8 cellular contexts compared by ENCODE assay signal in the genomic region with DNA sequence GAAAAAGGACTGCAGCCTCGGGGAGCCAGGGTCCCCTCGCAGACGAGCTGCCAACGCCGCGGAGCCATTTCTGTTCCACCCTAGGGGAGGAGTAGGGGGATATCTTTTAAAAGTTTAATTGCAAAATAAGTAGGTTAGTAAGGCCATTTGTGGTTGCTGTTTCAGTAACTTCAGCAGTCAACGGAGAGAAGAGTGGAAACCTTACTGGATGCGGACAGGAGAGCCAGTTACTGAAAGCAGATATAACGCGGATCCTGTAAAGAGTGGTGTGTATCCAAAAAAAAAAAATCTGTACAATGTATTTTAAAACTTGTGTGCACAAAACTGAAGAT. TPM values are rescaled to one million over a fixed set of nuclear protein-coding genes. Genes with fewer than 3 reads are reported as not detected.
DNase-seq lines count a peak whose midpoint lies in the region; ATAC-seq and TF ChIP-seq lines count a peak whose summit lies in the region.

No MANE protein-coding gene starts in this region.

- TF ChIP-seq POLR2A in adrenal gland (IDR thresholded peaks at IDR 0.05) (no peak), right lobe of liver (IDR thresholded peaks at IDR 0.05) (no peak)

- H3K4me3 Mint-ChIP-seq in activated naive CD4-positive, alpha-beta T cell treated with anti-CD3 and anti-CD28 coated beads, Interleukin-2, amount 10 ng/mL, durations not matched to agents 7 days and 5 days: peak overlapping the region; percentile 100

- no peak for DNase-seq in activated naive CD4-positive, alpha-beta T cell treated with anti-CD3 and anti-CD28 coated beads, Interleukin-2, amount 10 ng/mL, durations not matched to agents 7 days and 5 days
- DNase-seq in activated naive CD4-positive, alpha-beta T cell treated with Interleukin-2 at 50 U/mL for 16 hours: no peak
- DNase-seq in adrenal gland: no peak
- no peak for DNase-seq in right lobe of liver
- no peak for DNase-seq in upper lobe of right lung
- DNase-seq in HuH-7 (ENCODE audit: low spot score): no peak
- no peak for DNase-seq in stimulated activated CD4-positive, alpha-beta T cell treated with anti-CD3 and anti-CD28 coated beads, Interleukin-12 subunit alpha, Interleukin-12 subunit beta, amount 100 ng/mL, for 4 hours

- peaks cover 23% of the 10 kb centered on the region for H3K4me1 Mint-ChIP-seq in activated naive CD4-positive, alpha-beta T cell treated with anti-CD3 and anti-CD28 coated beads, Interleukin-2, amount 10 ng/mL, durations not matched to agents 7 days and 5 days

- peak in 2 of 6 experiments; percentile 10 for TF ChIP-seq CTCF in adrenal gland (IDR thresholded peaks at IDR 0.05)
- TF ChIP-seq CTCF in right lobe of liver (IDR thresholded peaks at IDR 0.05): no peak
- TF ChIP-seq CTCF in upper lobe of right lung (IDR thresholded peaks at IDR 0.05): no peak

- no peaks in the 10 kb centered on the region for H3K9me3 ChIP-seq in adrenal gland (replicated peaks in 1 of 3)
- H3K9me3 ChIP-seq in right lobe of liver: no peaks in the 10 kb centered on the region
- no peaks in the 10 kb centered on the region for H3K9me3 ChIP-seq in upper lobe of right lung

- CTCF ChIA-PET in activated naive CD4-positive, alpha-beta T cell treated with anti-CD3 and anti-CD28 coated beads, Interleukin-2, amount 10 ng/mL, durations not matched to agents 7 days and 5 days (lab: Charles Lee): interaction anchor here (0.6 to 3.4 kb wide), 8 partner anchors 46 to 423 kb away, joined by 3 to 29 read pairs (median 6); no protein-coding TSS in a partner anchor

- H3K36me3 Mint-ChIP-seq in activated naive CD4-positive, alpha-beta T cell treated with anti-CD3 and anti-CD28 coated beads, Interleukin-2, amount 10 ng/mL, durations not matched to agents 7 days and 5 days: peaks cover 68% of the 10 kb centered on the region

- peaks cover 8% of the 10 kb centered on the region for H3K27me3 Mint-ChIP-seq in activated naive CD4-positive, alpha-beta T cell treated with anti-CD3 and anti-CD28 coated beads, Interleukin-2, amount 10 ng/mL, durations not matched to agents 7 days and 5 days

- no peak for ATAC-seq in right lobe of liver
- ATAC-seq in upper lobe of right lung: no peak
- ATAC-seq in GM21367 (IDR thresholded peaks at IDR 0.05; ENCODE audit: unreplicated experiment): no peak

- H3K27me3 ChIP-seq in adrenal gland (no peaks in the 10 kb centered on the region), right lobe of liver (no peaks in the 10 kb centered on the region), upper lobe of right lung (no peaks in the 10 kb centered on the region)

- WGBS in adrenal gland, 4 donors: 0 to 4% (median 1%) methylated on average over 10 of the region's 10 CpGs
- under 1% methylated on average over 10 of the region's 10 CpGs for WGBS in right lobe of liver (ENCODE audit: insufficient coverage, low coverage, low lambda C conversion rate, missing lambda C conversion rate)

- peak overlapping the region; percentile 79 to 91 (median 87) for H3K27ac ChIP-seq in adrenal gland
- H3K27ac ChIP-seq in right lobe of liver: peak overlapping the region; percentile 93 to 97 (median 93)
- H3K27ac ChIP-seq in upper lobe of right lung: peak overlapping the region; percentile 94

- H3K36me3 ChIP-seq in adrenal gland (replicated peaks in 1 of 2): peaks cover 0 to 21% of the 10 kb centered on the region in 2 donors
- peaks cover 0 to 20% (median 3%) of the 10 kb centered on the region in 4 donors for H3K36me3 ChIP-seq in right lobe of liver
- peaks cover 24% of the 10 kb centered on the region for H3K36me3 ChIP-seq in upper lobe of right lung

- intact Hi-C loops in adrenal gland (cut with DNase I): loop anchor here in 1 of 2 donors (5.0 to 10.0 kb wide), 4 partner anchors 332 to 762 kb away; no protein-coding TSS in a partner anchor
- intact Hi-C loops in right lobe of liver (cut with DNase I): no loop called here
- intact Hi-C loops in upper lobe of right lung (cut with DNase I): no loop called here

- peak overlapping the region; percentile 100 for H3K27ac Mint-ChIP-seq in activated naive CD4-positive, alpha-beta T cell treated with anti-CD3 and anti-CD28 coated beads, Interleukin-2, amount 10 ng/mL, durations not matched to agents 7 days and 5 days

- no peaks in the 10 kb centered on the region for H3K9me3 Mint-ChIP-seq in activated naive CD4-positive, alpha-beta T cell treated with anti-CD3 and anti-CD28 coated beads, Interleukin-2, amount 10 ng/mL, durations not matched to agents 7 days and 5 days

- H3K4me1 ChIP-seq in adrenal gland (replicated peaks in 1 of 2) (peaks cover 0 to 19% of the 10 kb centered on the region in 2 donors), right lobe of liver (peaks cover 0 to 7% (median 0%) of the 10 kb centered on the region in 4 donors), upper lobe of right lung (peaks cover 13% of the 10 kb centered on the region)

- H3K4me3 ChIP-seq in adrenal gland (peak overlapping the region; percentile 35 to 100 (median 78)), right lobe of liver (peak overlapping the region; percentile 64 to 66 (median 65)), upper lobe of right lung (peak overlapping the region; percentile 71)

RNA-seq across cellular contexts. Expression of a gene that starts 0.8 kb away (rescaled TPM):
- total RNA-seq in adrenal gland: 100 to 1,000 TPM in 3 of 8 donors, 10 to 100 TPM in 5; 26.3 to 388 (median 74.9) TPM
- 10 to 100 TPM; 34.8 to 73.5 (median 55.2) TPM for polyA plus RNA-seq in adrenal gland
- 100 to 1,000 TPM in 1 of 6 experiments, 10 to 100 TPM in 5; 23.4 to 129 (median 52.8) TPM for total RNA-seq in right lobe of liver
- total RNA-seq in upper lobe of right lung: 163 TPM
